Comparison of ENCODE assay signal across 34 cellular contexts in the genomic region with DNA sequence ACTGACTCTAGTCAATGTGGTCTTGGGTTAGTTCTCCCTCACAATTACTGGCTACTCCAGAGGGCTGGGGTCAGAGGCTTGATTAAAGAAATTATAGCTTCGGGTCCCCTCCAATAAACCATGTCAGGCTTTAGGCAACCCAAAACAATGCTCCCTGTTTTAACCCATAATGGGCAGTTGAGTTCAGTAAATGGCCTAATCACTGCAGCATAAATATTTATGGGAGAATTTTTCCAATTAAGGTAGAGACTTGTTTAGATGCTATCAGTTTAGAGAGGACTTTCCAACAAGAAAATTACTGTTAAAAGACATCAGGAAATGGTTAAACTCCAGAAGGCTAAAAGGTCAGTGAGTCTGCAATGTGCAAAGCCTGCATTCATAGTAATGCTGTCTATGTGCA.
"Had no signal": no experiment of that assay in that cellular context is flagged by ENCODE, and none has a peak within 500 bp of the region (broad histone marks: within the 10 kb centered on the region; RNA-seq: fewer than 3 reads in every experiment).

No MANE protein-coding gene starts in this region.

- H3K27me3 Mint-ChIP-seq: activated CD4-positive, alpha-beta T cell treated with anti-CD3 and anti-CD28 coated beads, Interleukin-2, amount 10 ng/mL, durations not matched to agents 24 days and 14 days; activated CD8-positive, alpha-beta T cell treated with anti-CD3 and anti-CD28 coated beads for 36 hours; activated naive CD8-positive, alpha-beta T cell treated with anti-CD3 and anti-CD28 coated beads for 36 hours; activated T-helper 17 cell treated with anti-CD3 and anti-CD28 coated beads, Interleukin-2, amount 50 U/mL, for 72 hours had no signal

- H3K36me3 ChIP-seq: ascending aorta, breast epithelium had no signal

- H3K4me1 ChIP-seq: ascending aorta, breast epithelium had no signal

- H3K27ac Mint-ChIP-seq: activated CD4-positive, alpha-beta T cell treated with anti-CD3 and anti-CD28 coated beads, Interleukin-2, amount 10 ng/mL, durations not matched to agents 24 days and 14 days; activated CD8-positive, alpha-beta T cell treated with anti-CD3 and anti-CD28 coated beads for 36 hours; activated naive CD8-positive, alpha-beta T cell treated with anti-CD3 and anti-CD28 coated beads for 36 hours; activated T-cell treated with anti-CD3 and anti-CD28 coated beads, Interleukin-2, amount 50 U/mL, for 72 hours; activated T-helper 17 cell treated with anti-CD3 and anti-CD28 coated beads, Interleukin-2, amount 50 U/mL, for 72 hours; T-helper 1 cell treated with Interleukin-12 subunit alpha and Interleukin-12 subunit beta and Interleukin-4 antibody, amounts not matched to agents 30 μg/mL and 1 μg/mL, for 36 hours; T-helper 2 cell treated with Interferon-gamma antibody and Interleukin-4, amounts not matched to agents 5 μg/mL and 100 μg/mL, for 36 hours had no signal

- H3K4me3 ChIP-seq: ascending aorta, breast epithelium, PC-9 had no signal

- H3K4me2 ChIP-seq: PC-9 had no signal

- H3K4me3 Mint-ChIP-seq: activated CD4-positive, alpha-beta T cell treated with anti-CD3 and anti-CD28 coated beads, Interleukin-2, amount 10 ng/mL, durations not matched to agents 24 days and 14 days; activated CD8-positive, alpha-beta T cell treated with anti-CD3 and anti-CD28 coated beads for 36 hours; activated naive CD8-positive, alpha-beta T cell treated with anti-CD3 and anti-CD28 coated beads for 36 hours; activated T-cell treated with anti-CD3 and anti-CD28 coated beads, Interleukin-2, amount 50 U/mL, for 72 hours; activated T-helper 17 cell treated with anti-CD3 and anti-CD28 coated beads, Interleukin-2, amount 50 U/mL, for 72 hours; T-helper 1 cell treated with Interleukin-12 subunit alpha and Interleukin-12 subunit beta and Interleukin-4 antibody, amounts not matched to agents 30 μg/mL and 1 μg/mL, for 36 hours; T-helper 2 cell treated with Interferon-gamma antibody and Interleukin-4, amounts not matched to agents 5 μg/mL and 100 μg/mL, for 36 hours had no signal

- H2AFZ ChIP-seq: PC-9 had no signal

- DNase-seq: activated CD4-positive, alpha-beta T cell treated with anti-CD3 and anti-CD28 coated beads, Interleukin-2, amount 10 ng/mL, durations not matched to agents 24 days and 14 days; activated CD4-positive, alpha-beta T cell treated with anti-CD3 and anti-CD28 coated beads, Interleukin-2, amount 50 U/mL, for 4 hours; activated CD8-positive, alpha-beta T cell treated with anti-CD3 and anti-CD28 coated beads for 36 hours; activated effector memory CD4-positive, alpha-beta T cell treated with anti-CD3 and anti-CD28 coated beads, Interleukin-2, amount 50 U/mL, for 16 hours; activated naive CD4-positive, alpha-beta T cell; activated naive CD4-positive, alpha-beta T cell treated with anti-CD3 and anti-CD28 coated beads, Interleukin-2, amount 50 U/mL, for 16 hours; activated naive CD8-positive, alpha-beta T cell treated with anti-CD3 and anti-CD28 coated beads for 36 hours; activated T-cell treated with anti-CD3 and anti-CD28 coated beads, Interleukin-2, amount 50 U/mL, for 1 hour; activated T-cell treated with anti-CD3 and anti-CD28 coated beads, Interleukin-2, amount 50 U/mL, for 72 hours; amniotic stem cell; MM.1S; MV-4-11; NCI-H1092; NCI-H1436 treated with DMSO at 0.1 percent for 48 hours; NCI-H1694 treated with DMSO at 0.1 percent for 48 hours; NCI-H2029; NCI-H2107; NCI-H2171; NCI-H510A; NCI-H526; NCI-H748 treated with DMSO at 0.1 percent for 48 hours; NK-92 treated with Interleukin-12 subunit alpha and Interleukin-12 subunit beta, amount 100 ng/mL, for 24 hours; PC-9; SIG-M5 had no signal

- H3K4me1 Mint-ChIP-seq: activated CD4-positive, alpha-beta T cell treated with anti-CD3 and anti-CD28 coated beads, Interleukin-2, amount 10 ng/mL, durations not matched to agents 24 days and 14 days; activated naive CD8-positive, alpha-beta T cell treated with anti-CD3 and anti-CD28 coated beads for 36 hours; activated T-helper 17 cell treated with anti-CD3 and anti-CD28 coated beads, Interleukin-2, amount 50 U/mL, for 72 hours had no signal

- ATAC-seq: activated CD8-positive, alpha-beta T cell treated with anti-CD3 and anti-CD28 coated beads for 36 hours; activated T-cell treated with anti-CD3 and anti-CD28 coated beads, Interleukin-2, amount 50 U/mL, for 72 hours; activated T-helper 17 cell treated with anti-CD3 and anti-CD28 coated beads, Interleukin-2, amount 50 U/mL, for 72 hours; Right ventricle myocardium inferior had no signal

- H3K36me3 Mint-ChIP-seq: activated naive CD8-positive, alpha-beta T cell treated with anti-CD3 and anti-CD28 coated beads for 36 hours had no signal

- H3K9ac ChIP-seq: KMS-11 had no signal

- FAIRE-seq: RCC 7860, TTC549 had no signal

- H3K9me3 Mint-ChIP-seq: activated CD4-positive, alpha-beta T cell treated with anti-CD3 and anti-CD28 coated beads, Interleukin-2, amount 10 ng/mL, durations not matched to agents 24 days and 14 days had no signal

- H3K9me3 ChIP-seq: ascending aorta had no signal

- H3K27ac ChIP-seq: ascending aorta, breast epithelium, KMS-11, PC-9, RWPE1 had no signal

- H3K27me3 ChIP-seq: ascending aorta, breast epithelium had no signal
